In the genomic region with DNA sequence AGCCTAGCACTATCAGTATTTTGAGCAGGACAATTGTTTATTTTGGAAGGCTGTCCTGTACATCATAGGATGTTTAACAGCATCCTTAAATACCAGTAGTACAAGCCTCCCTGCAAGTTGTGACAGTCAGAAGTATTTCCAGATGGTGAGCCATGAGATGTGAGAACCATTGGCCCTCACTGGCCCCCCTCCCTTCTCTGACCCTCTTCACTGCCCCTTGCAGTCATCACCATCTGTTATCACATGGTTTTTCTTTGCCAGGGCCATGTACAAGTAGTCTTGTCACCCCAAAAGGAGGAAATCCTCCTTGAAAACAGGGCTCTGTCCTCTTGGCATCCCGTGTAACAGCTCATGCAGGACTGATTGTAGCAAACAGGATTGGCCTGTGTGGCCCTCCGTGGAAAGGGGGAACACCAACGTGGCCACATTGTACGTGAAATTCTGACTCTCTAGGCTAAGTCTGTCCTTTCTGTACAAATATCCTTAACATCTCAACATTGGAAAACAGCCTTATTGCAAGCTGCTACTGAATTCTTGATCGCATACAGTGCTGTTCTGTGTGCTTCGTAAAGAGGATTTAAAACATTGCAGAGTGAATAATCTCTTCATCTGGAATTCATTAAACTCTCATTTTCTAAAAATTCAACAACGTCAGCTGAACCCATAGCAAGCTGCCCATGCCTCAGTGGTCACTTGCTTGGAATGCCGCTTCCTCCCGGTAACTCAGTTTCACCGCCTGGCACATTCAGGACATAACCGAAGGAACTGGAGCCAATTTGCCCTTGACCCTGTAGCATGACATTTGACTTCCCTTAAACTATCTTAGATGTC, we compare ENCODE assay signal across 22 cellular contexts.
DNase-seq lines count a peak whose midpoint lies in the region; ATAC-seq and TF ChIP-seq lines count a peak whose summit lies in the region.
"Had no signal": no experiment of that assay in that cellular context is flagged by ENCODE, and none has a peak within 500 bp of the region (broad histone marks: within the 10 kb centered on the region; RNA-seq: fewer than 3 reads in every experiment).

No MANE protein-coding gene starts in this region.

- no peaks in the 10 kb centered on the region for H3K9me3 ChIP-seq in mesenchymal stem cell (ENCODE audit: control insufficient read depth, low read length)
- H3K9me3 ChIP-seq: neutrophil, upper lobe of left lung had no signal

- peak overlapping the region; percentile 83 for H3K9ac ChIP-seq in mesenchymal stem cell (ENCODE audit: low read length)

- H4K8ac ChIP-seq in mesenchymal stem cell (ENCODE audit: low read length), result no peak overlapping the region

- WGBS in mesenchymal stem cell, result 71% methylated on average over 11 of the region's 11 CpGs

- no peak overlapping the region for H2BK15ac ChIP-seq in mesenchymal stem cell (ENCODE audit: low read depth, poor library complexity, severe bottlenecking)

- no peaks in the 10 kb centered on the region for H3K4me1 ChIP-seq in mesenchymal stem cell (ENCODE audit: control insufficient read depth, insufficient read depth, low read depth, low read length)
- H3K4me1 ChIP-seq: upper lobe of left lung had no signal

- H2BK120ac ChIP-seq in mesenchymal stem cell (ENCODE audit: low read depth, low read length), result no peak overlapping the region

- H4K91ac ChIP-seq in mesenchymal stem cell (ENCODE audit: low read length), result no peak overlapping the region

- H2BK5ac ChIP-seq in mesenchymal stem cell (ENCODE audit: low read depth, low read length, poor library complexity, severe bottlenecking), result no peak overlapping the region

- no peak overlapping the region for H3K4ac ChIP-seq in mesenchymal stem cell (ENCODE audit: low read depth in 1 of 2, low read length in 2 of 2)

- no peak overlapping the region for H3K18ac ChIP-seq in mesenchymal stem cell (ENCODE audit: low read depth in 1 of 2, low read length in 2 of 2)

- H2AFZ ChIP-seq in mesenchymal stem cell (ENCODE audit: low read depth, low read length), result no peak overlapping the region

- H3K4me3 ChIP-seq in astrocyte of the spinal cord (ENCODE audit: low read depth, low read length) (no peak overlapping the region), mesenchymal stem cell (ENCODE audit: insufficient read depth in 1 of 2, low read depth in 1 of 2, low read length in 2 of 2) (peak overlapping the region in 1 of 2 experiments; percentile 66)
- H3K4me3 ChIP-seq: lung, upper lobe of left lung had no signal

- no peak overlapping the region for H3K14ac ChIP-seq in mesenchymal stem cell (ENCODE audit: low read length in 2 of 2)

- no peak overlapping the region for H2BK12ac ChIP-seq in mesenchymal stem cell (ENCODE audit: low read length in 2 of 2)

- no peaks in the 10 kb centered on the region for H3K36me3 ChIP-seq in mesenchymal stem cell (ENCODE audit: control insufficient read depth in 1 of 2, insufficient read depth in 2 of 2, low read depth in 1 of 2, low read length in 2 of 2)
- H3K36me3 ChIP-seq: neutrophil, upper lobe of left lung had no signal

- in situ Hi-C loops in astrocyte of the spinal cord (cut with HindIII; ENCODE audit: low sequenced_read_pairs), result no loop called here

- H3K23ac ChIP-seq in mesenchymal stem cell (ENCODE audit: low read length in 2 of 2), result no peak overlapping the region

- H2AK5ac ChIP-seq in mesenchymal stem cell (ENCODE audit: low read length, severe bottlenecking), result no peak overlapping the region

- TF ChIP-seq CTCF in astrocyte of the spinal cord (IDR thresholded peaks at IDR 0.05; ENCODE audit: low read depth, low read length), result no peak

- ATAC-seq in GM21526 (IDR thresholded peaks at IDR 0.05; ENCODE audit: low FRiP score, unreplicated experiment), result no peak
- ATAC-seq: HepG2, Panc1 had no signal

- no peak overlapping the region for H3K4me2 ChIP-seq in mesenchymal stem cell (ENCODE audit: low read length, poor library complexity, severe bottlenecking)

- peaks cover under 1 to 17% of the 10 kb centered on the region in 2 experiments for H3K27me3 ChIP-seq in mesenchymal stem cell (ENCODE audit: control insufficient read depth in 1 of 2, insufficient read depth in 1 of 2, low read length in 2 of 2)
- H3K27me3 ChIP-seq: neutrophil, upper lobe of left lung had no signal

- no peaks in the 10 kb centered on the region for H3K79me1 ChIP-seq in mesenchymal stem cell (replicated peaks; ENCODE audit: low read length, poor library complexity, severe bottlenecking)

- peak; percentile 79 for DNase-seq in AG08395 (ENCODE audit: low spot score)
- DNase-seq in GM04503 (ENCODE audit: low read depth), result peak; percentile 70
- DNase-seq in astrocyte of the spinal cord (ENCODE audit: low read depth, low spot score), result peak; percentile 17
- no peak for DNase-seq in mesenchymal stem cell
- no peak for DNase-seq in activated T-cell treated with anti-CD3 and anti-CD28 coated beads, Interleukin-2, amount 50 U/mL, for 1 hour
- no peak for DNase-seq in islet precursor cell
- DNase-seq in 8988T, result no peak
- DNase-seq: ACHN; activated CD4-positive, alpha-beta T cell treated with anti-CD3 and anti-CD28 coated beads, Interleukin-2, amount 10 ng/mL, durations not matched to agents 24 days and 14 days; activated naive CD4-positive, alpha-beta T cell treated with anti-CD3 and anti-CD28 coated beads, Interleukin-2, amount 10 ng/mL, durations not matched to agents 7 days and 5 days; aorta; CD4-positive, alpha-beta memory T cell; NCI-H1092 treated with DMSO at 0.1 percent for 48 hours; NCI-H2029; NCI-H345; retina; upper lobe of left lung had no signal

- no peak overlapping the region for H3K27ac ChIP-seq in mesenchymal stem cell (ENCODE audit: low read length, poor library complexity, severe bottlenecking)
- H3K27ac ChIP-seq: neutrophil, upper lobe of left lung had no signal

Comparison
In these comparisons a context has a peak if more than half of its experiments do, and no peak if none do; other contexts are left out.
1. DNase-seq: peak in AG08395 (single experiment), GM04503 (single experiment) and astrocyte of the spinal cord (single experiment); none in mesenchymal stem cell (single experiment), activated T-cell treated with anti-CD3 and anti-CD28 coated beads, Interleukin-2, amount 50 U/mL, for 1 hour (single experiment), islet precursor cell (single experiment) and 8988T (single experiment).